8 cellular contexts compared by ENCODE assay signal in genomic region chr16:1188781-1189189, GRCh38. TPM values are rescaled to one million over a fixed set of nuclear protein-coding genes. Genes with fewer than 3 reads are reported as not detected.
DNase-seq lines count a peak whose midpoint lies in the region; ATAC-seq and TF ChIP-seq lines count a peak whose summit lies in the region.

No MANE protein-coding gene starts in this region.

- POLR2A ChIA-PET in GM10248 (lab: Yijun Ruan, JAX) (no interaction called here), RWPE1 (lab: Yijun Ruan, JAX; ENCODE audit: low non-redundant PET) (no interaction called here)

- DNase-seq in GM10248 (ENCODE audit: extremely low spot score) (peak; percentile 75), RWPE1 (ENCODE audit: low spot score) (peak; percentile 60), kidney tubule cell (ENCODE audit: low spot score) (peak; percentile 43), DMS153 (lab: John Stamatoyannopoulos, UW) (no peak), SKM-1 (lab: John Stamatoyannopoulos, UW; ENCODE audit: unreplicated experiment) (no peak)
- peak in 1 of 2 donors; percentile 60 for DNase-seq in activated naive CD4-positive, alpha-beta T cell treated with anti-CD3 and anti-CD28 coated beads, Interleukin-2, amount 50 U/mL, for 72 hours (ENCODE audit: low spot score in 2 of 2)
- DNase-seq in stimulated activated effector memory CD8-positive, alpha-beta T cell treated with anti-CD3 and anti-CD28 coated beads, Interleukin-12 subunit alpha, Interleukin-12 subunit beta, amount 100 ng/mL, for 72 hours (ENCODE audit: low spot score in 2 of 2), result peak; percentile 37 to 63

- H3K27ac ChIP-seq in RWPE1, result no peak overlapping the region

- no peak for TF ChIP-seq CTCF in GM10248 (IDR thresholded peaks at IDR 0.05; ENCODE audit: control extremely low read depth, extremely low read depth, low read depth, missing control alignments)
- TF ChIP-seq CTCF in RWPE1 (conservative IDR thresholded peaks at IDR 0.05; ENCODE audit: low read depth), result no peak

- CTCF ChIA-PET in GM10248 (lab: Yijun Ruan, JAX), result no interaction called here
- CTCF ChIA-PET in RWPE1 (lab: Yijun Ruan, JAX), result interaction anchor here (0.6 to 0.8 kb wide), 2 partner anchors 16 to 19 kb away, joined by 3 read pairs; no protein-coding TSS in a partner anchor

- ATAC-seq in activated naive CD4-positive, alpha-beta T cell treated with anti-CD3 and anti-CD28 coated beads, Interleukin-2, amount 50 U/mL, for 72 hours, result peak; percentile 58 to 78
- ATAC-seq in stimulated activated effector memory CD8-positive, alpha-beta T cell treated with anti-CD3 and anti-CD28 coated beads, Interleukin-12 subunit alpha, Interleukin-12 subunit beta, amount 100 ng/mL, for 72 hours, result peak; percentile 62
- no peak for ATAC-seq in GM21825 (IDR thresholded peaks at IDR 0.05; ENCODE audit: unreplicated experiment)

- no peaks in the 10 kb centered on the region for H3K4me1 Mint-ChIP-seq in stimulated activated effector memory CD8-positive, alpha-beta T cell treated with anti-CD3 and anti-CD28 coated beads, Interleukin-12 subunit alpha, Interleukin-12 subunit beta, amount 100 ng/mL, for 72 hours

- no peaks in the 10 kb centered on the region for H3K9me3 Mint-ChIP-seq in activated naive CD4-positive, alpha-beta T cell treated with anti-CD3 and anti-CD28 coated beads, Interleukin-2, amount 50 U/mL, for 72 hours
- H3K9me3 Mint-ChIP-seq in stimulated activated effector memory CD8-positive, alpha-beta T cell treated with anti-CD3 and anti-CD28 coated beads, Interleukin-12 subunit alpha, Interleukin-12 subunit beta, amount 100 ng/mL, for 72 hours, result no peaks in the 10 kb centered on the region

- no peak overlapping the region for H3K27ac Mint-ChIP-seq in activated naive CD4-positive, alpha-beta T cell treated with anti-CD3 and anti-CD28 coated beads, Interleukin-2, amount 50 U/mL, for 72 hours
- no peak overlapping the region for H3K27ac Mint-ChIP-seq in stimulated activated effector memory CD8-positive, alpha-beta T cell treated with anti-CD3 and anti-CD28 coated beads, Interleukin-12 subunit alpha, Interleukin-12 subunit beta, amount 100 ng/mL, for 72 hours

- H3K4me3 Mint-ChIP-seq in stimulated activated effector memory CD8-positive, alpha-beta T cell treated with anti-CD3 and anti-CD28 coated beads, Interleukin-12 subunit alpha, Interleukin-12 subunit beta, amount 100 ng/mL, for 72 hours, result no peak overlapping the region

- H3K36me3 Mint-ChIP-seq in activated naive CD4-positive, alpha-beta T cell treated with anti-CD3 and anti-CD28 coated beads, Interleukin-2, amount 50 U/mL, for 72 hours, result no peaks in the 10 kb centered on the region
- no peaks in the 10 kb centered on the region for H3K36me3 Mint-ChIP-seq in stimulated activated effector memory CD8-positive, alpha-beta T cell treated with anti-CD3 and anti-CD28 coated beads, Interleukin-12 subunit alpha, Interleukin-12 subunit beta, amount 100 ng/mL, for 72 hours

RNA-seq across cellular contexts. Expression of gene CACNA1H, which starts 35.9 kb away (rescaled TPM):
- 1 to 10 TPM in 1 of 2 donors, under 1 TPM in 1; 0.68 to 1.7 TPM for total RNA-seq in activated naive CD4-positive, alpha-beta T cell treated with anti-CD3 and anti-CD28 coated beads, Interleukin-2, amount 50 U/mL, for 72 hours

RNA-seq across cellular contexts. Expression of gene TPSG1, which starts 36.3 kb away (rescaled TPM):
- not detected for total RNA-seq in activated naive CD4-positive, alpha-beta T cell treated with anti-CD3 and anti-CD28 coated beads, Interleukin-2, amount 50 U/mL, for 72 hours

RNA-seq across cellular contexts. Expression of gene TPSB2, which starts 41.2 kb away (rescaled TPM):
- total RNA-seq in activated naive CD4-positive, alpha-beta T cell treated with anti-CD3 and anti-CD28 coated beads, Interleukin-2, amount 50 U/mL, for 72 hours, result 1 to 10 TPM in 1 of 2 donors, not detected in 1; 1.3 TPM

RNA-seq across cellular contexts. Expression of gene TPSAB1, which starts 51.7 kb away (rescaled TPM):
- total RNA-seq in activated naive CD4-positive, alpha-beta T cell treated with anti-CD3 and anti-CD28 coated beads, Interleukin-2, amount 50 U/mL, for 72 hours, result under 1 TPM; 0.64 to 0.77 TPM

Comparison
In these comparisons a context has a peak if more than half of its experiments do, and no peak if none do; other contexts are left out.
1. DNase-seq: peak in GM10248 (single experiment), RWPE1 (single experiment), kidney tubule cell (single experiment) and stimulated activated effector memory CD8-positive, alpha-beta T cell treated with anti-CD3 and anti-CD28 coated beads, Interleukin-12 subunit alpha, Interleukin-12 subunit beta, amount 100 ng/mL, for 72 hours (2 of 2); none in DMS153 (single experiment) and SKM-1 (single experiment).